In the genomic region with DNA sequence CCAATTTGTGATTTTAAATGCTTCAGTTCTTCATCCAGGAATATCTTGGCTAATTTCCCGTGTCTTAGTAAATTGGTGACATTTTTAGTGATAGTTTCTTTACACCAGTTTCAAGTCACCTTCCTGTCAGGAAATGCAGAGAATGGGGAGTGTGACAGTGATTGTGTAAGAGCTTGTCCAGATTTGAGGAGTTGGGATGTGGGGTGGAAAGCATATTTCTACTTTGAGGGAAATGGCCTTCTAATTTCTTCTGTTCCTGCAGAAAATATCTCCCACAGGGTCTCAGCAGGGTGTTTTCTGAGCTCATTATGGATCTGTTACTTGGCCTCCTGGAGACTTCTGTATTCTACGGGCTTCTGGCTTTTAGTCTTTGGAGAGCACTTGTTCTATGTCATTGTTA, we compare ENCODE assay signal across 18 cellular contexts.
DNase-seq lines count a peak whose midpoint lies in the region; ATAC-seq, FAIRE-seq and TF ChIP-seq lines count a peak whose summit lies in the region.
"Had no signal": no experiment of that assay in that cellular context is flagged by ENCODE, and none has a peak within 500 bp of the region (broad histone marks: within the 10 kb centered on the region; RNA-seq: fewer than 3 reads in every experiment).

No MANE protein-coding gene starts in this region.

- no peak for ATAC-seq in HG03280 (IDR thresholded peaks at IDR 0.05; ENCODE audit: unreplicated experiment)

- H3K4me2 ChIP-seq in astrocyte (ENCODE audit: low read length), result no peak overlapping the region
- H3K4me2 ChIP-seq in neural cell (ENCODE audit: low read length), result no peak overlapping the region
- H3K4me2 ChIP-seq in GM23248 (ENCODE audit: unreplicated experiment), result no peak overlapping the region
- H3K4me2 ChIP-seq: BLaER1 had no signal

- H3F3A ChIP-seq in neural cell (ENCODE audit: insufficient read depth, low read length, poor library complexity, severe bottlenecking) (peaks cover 2% of the 10 kb centered on the region), GM23248 (ENCODE audit: insufficient read depth) (peaks cover 14% of the 10 kb centered on the region)

- in situ Hi-C loops in GM23248 (cut with MboI), result no loop called here

- no peak overlapping the region for H3K4me3 Mint-ChIP-seq in astrocyte (ENCODE audit: unreplicated experiment)
- no peak overlapping the region for H3K4me3 Mint-ChIP-seq in CD14-positive monocyte
- H3K4me3 Mint-ChIP-seq: CD4-positive, CD25-positive, alpha-beta regulatory T cell; H9 had no signal

- no peaks in the 10 kb centered on the region for H4K20me1 ChIP-seq in astrocyte (ENCODE audit: insufficient read depth, low read length)
- H4K20me1 ChIP-seq in neural cell (ENCODE audit: insufficient read depth), result no peaks in the 10 kb centered on the region
- no peaks in the 10 kb centered on the region for H4K20me1 ChIP-seq in GM23248 (ENCODE audit: insufficient read depth)
- H4K20me1 ChIP-seq: BLaER1 had no signal

- H2AFZ ChIP-seq in astrocyte (ENCODE audit: low read depth, low read length), result no peak overlapping the region
- H2AFZ ChIP-seq in neural cell (ENCODE audit: low read depth, low read length), result no peak overlapping the region
- H2AFZ ChIP-seq in GM23248, result no peak overlapping the region

- H3K36me3 ChIP-seq in astrocyte (ENCODE audit: insufficient read depth, low read length) (no peaks in the 10 kb centered on the region), neural cell (ENCODE audit: insufficient read depth, low read length) (no peaks in the 10 kb centered on the region), GM23248 (ENCODE audit: low read depth) (no peaks in the 10 kb centered on the region)
- H3K36me3 ChIP-seq: BLaER1 had no signal

- H3K4me1 Mint-ChIP-seq in astrocyte (ENCODE audit: low read depth, unreplicated experiment), result peaks cover 19% of the 10 kb centered on the region
- no peaks in the 10 kb centered on the region for H3K4me1 Mint-ChIP-seq in CD14-positive monocyte
- H3K4me1 Mint-ChIP-seq: CD4-positive, CD25-positive, alpha-beta regulatory T cell had no signal

- H3K9me3 Mint-ChIP-seq in astrocyte (ENCODE audit: unreplicated experiment) (no peaks in the 10 kb centered on the region), CD14-positive monocyte (peaks cover 0 to 5% (median 0%) of the 10 kb centered on the region in 7 donors)
- H3K9me3 Mint-ChIP-seq: H9 had no signal

- peak; percentile 29 for FAIRE-seq in astrocyte (lab: Jason Lieb, UNC)

- H3K9me2 ChIP-seq in neural cell (ENCODE audit: insufficient read depth, low read length) (no peaks in the 10 kb centered on the region), GM23248 (ENCODE audit: insufficient read depth) (no peaks in the 10 kb centered on the region)

- H3K27ac ChIP-seq in astrocyte (ENCODE audit: low read depth, low read length) (no peak overlapping the region), neural cell (ENCODE audit: low read length) (peak overlapping the region; percentile 31), GM23248 (no peak overlapping the region)
- H3K27ac ChIP-seq: 22Rv1, BLaER1, HL-60 had no signal

- H3K27me3 ChIP-seq in astrocyte (ENCODE audit: insufficient read depth, low read length), result no peaks in the 10 kb centered on the region
- no peaks in the 10 kb centered on the region for H3K27me3 ChIP-seq in neural cell (ENCODE audit: insufficient read depth, low read depth, low read length)
- H3K27me3 ChIP-seq in GM23248 (replicated peaks; ENCODE audit: insufficient read depth), result no peaks in the 10 kb centered on the region
- H3K27me3 ChIP-seq: BLaER1 had no signal

- TF ChIP-seq RAD21 in neural cell (conservative IDR thresholded peaks at IDR 0.05), result no peak

- peak; percentile 38 for TF ChIP-seq EP300 in neural cell (conservative IDR thresholded peaks at IDR 0.05; ENCODE audit: poor library complexity, severe bottlenecking)

- H3K9me3 ChIP-seq in astrocyte (ENCODE audit: insufficient read depth, low read depth, low read length) (no peaks in the 10 kb centered on the region), neural cell (ENCODE audit: low read length) (no peaks in the 10 kb centered on the region), GM23248 (ENCODE audit: low read depth) (no peaks in the 10 kb centered on the region)
- H3K9me3 ChIP-seq: BLaER1 had no signal

- no peak overlapping the region for H3K9ac ChIP-seq in astrocyte (ENCODE audit: low read length)
- H3K9ac ChIP-seq in neural cell (ENCODE audit: low read length), result no peak overlapping the region
- no peak overlapping the region for H3K9ac ChIP-seq in GM23248
- H3K9ac ChIP-seq: BLaER1 had no signal

- 73 to 79% methylated on average over 2 of the region's 2 CpGs for whole genome bisulfite sequencing in GM23248 (ENCODE audit: low coverage in 1 of 2, low lambda C conversion rate in 2 of 2, missing lambda C conversion rate in 2 of 2), 2 experiments

- H3K27me3 Mint-ChIP-seq in astrocyte (ENCODE audit: low read depth, unreplicated experiment), result no peaks in the 10 kb centered on the region
- H3K27me3 Mint-ChIP-seq in CD14-positive monocyte (ENCODE audit: low read depth in 3 of 3), result peaks cover 0 to 1% (median 0%) of the 10 kb centered on the region in 3 donors

- H3K27ac Mint-ChIP-seq in astrocyte (ENCODE audit: unreplicated experiment) (no peak overlapping the region), CD14-positive monocyte (no peak overlapping the region)
- H3K27ac Mint-ChIP-seq: CD4-positive, CD25-positive, alpha-beta regulatory T cell; H9 had no signal

- H3K4me1 ChIP-seq in astrocyte (ENCODE audit: insufficient read depth, low read length) (peaks cover 16% of the 10 kb centered on the region), GM23248 (ENCODE audit: insufficient read depth) (peaks cover 22% of the 10 kb centered on the region)
- H3K4me1 ChIP-seq: BLaER1 had no signal

- intact Hi-C loops in CD14-positive monocyte (cut with micrococcal nuclease), result no loop called here

- DNase-seq in NCI-H1417 (lab: John Stamatoyannopoulos, UW), result peak; percentile 42 to 80 (median 55)
- DNase-seq in NCI-H1417 treated with DMSO at 0.1 percent for 48 hours (lab: John Stamatoyannopoulos, UW), result no peak
- DNase-seq in NCI-H187 treated with DMSO at 0.1 percent for 48 hours (lab: John Stamatoyannopoulos, UW), result peak; percentile 44
- no peak for DNase-seq in astrocyte (ENCODE audit: low read depth)
- no peak for DNase-seq in CD14-positive monocyte (ENCODE audit: low spot score)
- no peak for DNase-seq in GM23248
- DNase-seq: AML-193; CD4-positive, CD25-positive, alpha-beta regulatory T cell; DMS53; GF-D8; GOT3; H9; KBM-7 had no signal

- H3K79me2 ChIP-seq in astrocyte (ENCODE audit: insufficient read depth, low read length) (peaks cover 74% of the 10 kb centered on the region), neural cell (replicated peaks; ENCODE audit: insufficient read depth, low read length) (no peaks in the 10 kb centered on the region), GM23248 (ENCODE audit: insufficient read depth) (peaks cover 76% of the 10 kb centered on the region)

- no peak for TF ChIP-seq CTCF in astrocyte (IDR thresholded peaks at IDR 0.05; ENCODE audit: insufficient read depth, low read depth, low read length)
- no peak for TF ChIP-seq CTCF in neural cell (IDR thresholded peaks at IDR 0.05; ENCODE audit: poor library complexity, severe bottlenecking)
- TF ChIP-seq CTCF in CD14-positive monocyte (IDR thresholded peaks at IDR 0.05), result no peak

- H3K4me3 ChIP-seq in astrocyte (ENCODE audit: insufficient read depth, low read depth, low read length) (no peak overlapping the region), neural cell (ENCODE audit: low read length) (peak overlapping the region; percentile 24), GM23248 (no peak overlapping the region)
- H3K4me3 ChIP-seq: BLaER1 had no signal

- H3K36me3 Mint-ChIP-seq in astrocyte (ENCODE audit: low read depth, unreplicated experiment), result no peaks in the 10 kb centered on the region
- H3K36me3 Mint-ChIP-seq in CD14-positive monocyte, result no peaks in the 10 kb centered on the region
- H3K36me3 Mint-ChIP-seq: CD4-positive, CD25-positive, alpha-beta regulatory T cell had no signal

TF ChIP-seq in neural cell, 6 proteins besides CTCF, POLR2A, EP300 and RAD21:
- TF ChIP-seq POLR2AphosphoS5 (IDR thresholded peaks at IDR 0.05) (no peak), EZH2 (IDR thresholded peaks at IDR 0.05; ENCODE audit: borderline replicate concordance, insufficient read depth, low read length, poor library complexity, severe bottlenecking) (no peak), TAF1 (IDR thresholded peaks at IDR 0.05; ENCODE audit: low read depth) (no peak), SMC3 (conservative IDR thresholded peaks at IDR 0.05; ENCODE audit: poor library complexity) (no peak), MXI1 (conservative IDR thresholded peaks at IDR 0.05; ENCODE audit: poor library complexity, severe bottlenecking) (no peak)

Comparison
In these comparisons a context has a peak if more than half of its experiments do, and no peak if none do; other contexts are left out.
1. DNase-seq: peak in NCI-H1417 (3 of 3) and NCI-H187 treated with DMSO at 0.1 percent for 48 hours (single experiment); none in NCI-H1417 treated with DMSO at 0.1 percent for 48 hours (single experiment), astrocyte (single experiment), CD14-positive monocyte (single experiment) and GM23248 (single experiment).